Comparison of ENCODE assay signal across 8 cellular contexts in genomic region chr19:56476671-56477428, GRCh38. TPM values are rescaled to one million over a fixed set of nuclear protein-coding genes. Genes with fewer than 3 reads are reported as not detected.
A peak's percentile ranks its signal among the peaks of the same experiment; 100 is the strongest.
DNase-seq lines count a peak whose midpoint lies in the region; ATAC-seq and TF ChIP-seq lines count a peak whose summit lies in the region.

TSS of gene ZNF667 (minus strand) at chr19:56477345. CDS start at chr19:56462370, 14,975 bp downstream.

- 1% methylated on average over 55 to 69 of the region's 69 CpGs for WGBS in psoas muscle, 3 donors

- ATAC-seq in psoas muscle (no peak), GM21825 (IDR thresholded peaks at IDR 0.05; ENCODE audit: unreplicated experiment) (no peak)

- H3K36me3 Mint-ChIP-seq in glutamatergic neuron (ENCODE audit: unreplicated experiment): peaks cover 33% of the 10 kb centered on the region

- intact Hi-C loops in psoas muscle (cut with DNase I): loop anchor here in 1 of 2 donors (5.0 kb wide), 2 partner anchors 35 to 75 kb away; partner anchors contain the start of gene ZNF583

- H3K4me1 ChIP-seq in psoas muscle: no peaks in the 10 kb centered on the region

- no peak for TF ChIP-seq CTCF in 22Rv1 (IDR thresholded peaks at IDR 0.05)
- TF ChIP-seq CTCF in glutamatergic neuron (IDR thresholded peaks at IDR 0.05; ENCODE audit: partially characterized antibody, unreplicated experiment): no peak
- no peak for TF ChIP-seq CTCF in psoas muscle (IDR thresholded peaks at IDR 0.05)

- H3K4me3 Mint-ChIP-seq in glutamatergic neuron (ENCODE audit: unreplicated experiment): peak within 1 kb of the TSS; percentile 97

- H3K36me3 ChIP-seq in psoas muscle (ENCODE audit: insufficient read depth in 1 of 2, low read depth in 1 of 2): peaks cover 0 to 6% of the 10 kb centered on the region in 2 donors

- H3K9me3 Mint-ChIP-seq in glutamatergic neuron (ENCODE audit: unreplicated experiment): peaks cover 36% of the 10 kb centered on the region

- DNase-seq in HUDEP-2 (lab: John Stamatoyannopoulos, UW; ENCODE audit: unreplicated experiment in 76 of 76): peak in 50 of 76 experiments; percentile 4 to 71 (median 35)
- peak; percentile 39 for DNase-seq in activated gamma-delta T cell treated with anti-CD3 and anti-CD28 coated beads, Interleukin-2, amount 50 U/mL, for 16 hours (ENCODE audit: low read depth)
- no peak for DNase-seq in glutamatergic neuron
- DNase-seq in psoas muscle: no peak
- no peak for DNase-seq in NOMO-1 treated with DMSO at 0.1 percent for 48 hours (lab: John Stamatoyannopoulos, UW; ENCODE audit: unreplicated experiment)
- no peak for DNase-seq in COLO829 (ENCODE audit: low spot score)

- H3K27ac ChIP-seq in 22Rv1: peak within 1 kb of the TSS; percentile 82
- peak within 1 kb of the TSS; percentile 83 for H3K27ac ChIP-seq in psoas muscle

- peak within 1 kb of the TSS; percentile 92 for H3K27ac Mint-ChIP-seq in glutamatergic neuron (ENCODE audit: unreplicated experiment)

- H3K9me3 ChIP-seq in psoas muscle: peaks cover 35% of the 10 kb centered on the region

- no peaks in the 10 kb centered on the region for H3K27me3 ChIP-seq in psoas muscle (ENCODE audit: insufficient read depth in 3 of 3, low read length in 2 of 3)

- peaks cover 14% of the 10 kb centered on the region for H3K27me3 Mint-ChIP-seq in glutamatergic neuron (ENCODE audit: unreplicated experiment)

- peaks cover 16% of the 10 kb centered on the region for H3K4me1 Mint-ChIP-seq in glutamatergic neuron (ENCODE audit: low read depth, unreplicated experiment)

- peak within 1 kb of the TSS; percentile 87 for H3K4me3 ChIP-seq in psoas muscle

RNA-seq across cellular contexts. Expression of gene ZNF667, which starts in this region (rescaled TPM):
- 6.0 TPM for total RNA-seq in glutamatergic neuron (ENCODE audit: unreplicated experiment)
- 1 to 10 TPM in 3 of 4 donors, under 1 TPM in 1; 0.90 to 5.1 (median 2.4) TPM for total RNA-seq in psoas muscle
- 1 to 10 TPM; 1.3 to 2.4 (median 1.7) TPM for polyA plus RNA-seq in psoas muscle

Comparison
In these comparisons a context has a peak if more than half of its experiments do, and no peak if none do; other contexts are left out.
1. DNase-seq: peak in HUDEP-2 (50 of 76) and activated gamma-delta T cell treated with anti-CD3 and anti-CD28 coated beads, Interleukin-2, amount 50 U/mL, for 16 hours (single experiment); none in glutamatergic neuron (single experiment), psoas muscle (0 of 2), NOMO-1 treated with DMSO at 0.1 percent for 48 hours (single experiment) and COLO829 (single experiment).